ENCODE assay signal across 33 cellular contexts in the genomic region with DNA sequence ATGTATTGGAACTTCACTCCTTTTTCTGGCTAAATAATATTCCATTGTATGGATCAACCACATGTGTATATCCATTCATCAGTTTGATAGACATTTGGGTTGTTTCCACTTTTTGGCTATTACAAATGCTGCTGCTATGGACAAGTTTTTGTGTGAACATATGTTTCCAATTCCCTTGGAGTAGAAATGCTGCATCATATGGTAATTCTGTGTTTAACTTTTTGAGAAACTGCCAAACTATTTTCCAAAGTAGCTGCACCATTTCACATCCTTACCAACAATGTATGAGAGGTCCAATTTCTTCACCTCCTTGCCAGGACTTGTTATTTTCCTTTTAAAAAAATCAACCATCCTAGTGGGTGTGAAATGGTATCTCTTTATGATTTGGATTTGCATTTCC. TPM values are rescaled to one million over a fixed set of nuclear protein-coding genes. Genes with fewer than 3 reads are reported as not detected.
"Had no signal": no experiment of that assay in that cellular context is flagged by ENCODE, and none has a peak within 500 bp of the region (broad histone marks: within the 10 kb centered on the region; RNA-seq: fewer than 3 reads in every experiment).

No MANE protein-coding gene starts in this region.

- H3K4me1 Mint-ChIP-seq: activated naive CD8-positive, alpha-beta T cell treated with anti-CD3 and anti-CD28 coated beads, Interleukin-2, amount 10 ng/mL, durations not matched to agents 7 days and 5 days; naive thymus-derived CD8-positive, alpha-beta T cell; neural crest cell; stimulated activated effector memory CD8-positive, alpha-beta T cell treated with anti-CD3 and anti-CD28 coated beads, Interleukin-12 subunit alpha, Interleukin-12 subunit beta, amount 100 ng/mL, for 72 hours had no signal

- FAIRE-seq: islet of Langerhans, small intestine, TTC549, urothelium cell line had no signal

- H2AFZ ChIP-seq: parathyroid adenoma had no signal

- H3K27ac ChIP-seq: breast epithelium, esophagus muscularis mucosa, left lung, lower lobe of right lung, parathyroid adenoma, psoas muscle, sigmoid colon, thoracic aorta, VCaP had no signal

- H3K79me2 ChIP-seq: parathyroid adenoma had no signal

- H3K27me3 ChIP-seq: breast epithelium, esophagus muscularis mucosa, sigmoid colon had no signal

- H3K4me1 ChIP-seq: breast epithelium, esophagus muscularis mucosa, left lung, lower lobe of right lung, parathyroid adenoma, psoas muscle, sigmoid colon had no signal

- DNase-seq: activated CD4-positive, alpha-beta T cell treated with anti-CD3 and anti-CD28 coated beads for 4 hours; activated CD4-positive, alpha-beta T cell treated with anti-CD3 and anti-CD28 coated beads, Interleukin-2, amount 50 U/mL, for 4 hours; activated CD8-positive, alpha-beta memory T cell treated with anti-CD3 and anti-CD28 coated beads for 24 hours; activated effector memory CD4-positive, alpha-beta T cell treated with Interleukin-2 at 50 U/mL for 16 hours; activated naive CD4-positive, alpha-beta T cell treated with Interleukin-2 at 50 U/mL for 16 hours; activated naive CD8-positive, alpha-beta T cell treated with anti-CD3 and anti-CD28 coated beads, Interleukin-2, amount 10 ng/mL, durations not matched to agents 7 days and 5 days; amniotic stem cell; central memory CD4-positive, alpha-beta T cell; dermis blood vessel endothelial cell; effector CD4-positive, alpha-beta T cell; foreskin melanocyte; left lung; lower lobe of right lung; mesenchymal stem cell; naive thymus-derived CD8-positive, alpha-beta T cell; nucleus accumbens; psoas muscle; sigmoid colon; small intestine; stimulated activated CD4-positive, alpha-beta T cell treated with anti-CD3 and anti-CD28 coated beads, Interleukin-4, amount 100 ng/mL, for 24 hours; T-helper 9 cell; trophoblast cell had no signal

- H3K4me3 ChIP-seq: breast epithelium, esophagus muscularis mucosa, left lung, lower lobe of right lung, psoas muscle, sigmoid colon, thoracic aorta had no signal

- H3K4me3 Mint-ChIP-seq: activated naive CD8-positive, alpha-beta T cell treated with anti-CD3 and anti-CD28 coated beads, Interleukin-2, amount 10 ng/mL, durations not matched to agents 7 days and 5 days; naive thymus-derived CD8-positive, alpha-beta T cell; neural crest cell; stimulated activated effector memory CD8-positive, alpha-beta T cell treated with anti-CD3 and anti-CD28 coated beads, Interleukin-12 subunit alpha, Interleukin-12 subunit beta, amount 100 ng/mL, for 72 hours; stimulated activated naive CD8-positive, alpha-beta T cell treated with anti-CD3 and anti-CD28 coated beads, Interleukin-15, Interleukin-2, amounts not matched to agents 100 ng/mL and 50 ng/mL, for 24 hours had no signal

- H3K9ac ChIP-seq: parathyroid adenoma had no signal

- H3K9me3 ChIP-seq: breast epithelium, lower lobe of right lung, psoas muscle, sigmoid colon, thoracic aorta had no signal

- H3K36me3 ChIP-seq: breast epithelium, esophagus muscularis mucosa, left lung, lower lobe of right lung, sigmoid colon, thoracic aorta had no signal

- H3K36me3 Mint-ChIP-seq: activated naive CD8-positive, alpha-beta T cell treated with anti-CD3 and anti-CD28 coated beads, Interleukin-2, amount 10 ng/mL, durations not matched to agents 7 days and 5 days; stimulated activated effector memory CD8-positive, alpha-beta T cell treated with anti-CD3 and anti-CD28 coated beads, Interleukin-12 subunit alpha, Interleukin-12 subunit beta, amount 100 ng/mL, for 72 hours had no signal

- H3K27ac Mint-ChIP-seq: activated naive CD8-positive, alpha-beta T cell treated with anti-CD3 and anti-CD28 coated beads, Interleukin-2, amount 10 ng/mL, durations not matched to agents 7 days and 5 days; naive thymus-derived CD8-positive, alpha-beta T cell; stimulated activated effector memory CD8-positive, alpha-beta T cell treated with anti-CD3 and anti-CD28 coated beads, Interleukin-12 subunit alpha, Interleukin-12 subunit beta, amount 100 ng/mL, for 72 hours; stimulated activated naive CD8-positive, alpha-beta T cell treated with anti-CD3 and anti-CD28 coated beads, Interleukin-15, Interleukin-2, amounts not matched to agents 100 ng/mL and 50 ng/mL, for 24 hours had no signal

RNA-seq across cellular contexts. Expression of a gene that starts 8.4 kb away (rescaled TPM):
- total RNA-seq: activated naive CD8-positive, alpha-beta T cell treated with anti-CD3 and anti-CD28 coated beads, Interleukin-2, amount 10 ng/mL, durations not matched to agents 7 days and 5 days; naive thymus-derived CD8-positive, alpha-beta T cell had no signal
